In the genomic region with DNA sequence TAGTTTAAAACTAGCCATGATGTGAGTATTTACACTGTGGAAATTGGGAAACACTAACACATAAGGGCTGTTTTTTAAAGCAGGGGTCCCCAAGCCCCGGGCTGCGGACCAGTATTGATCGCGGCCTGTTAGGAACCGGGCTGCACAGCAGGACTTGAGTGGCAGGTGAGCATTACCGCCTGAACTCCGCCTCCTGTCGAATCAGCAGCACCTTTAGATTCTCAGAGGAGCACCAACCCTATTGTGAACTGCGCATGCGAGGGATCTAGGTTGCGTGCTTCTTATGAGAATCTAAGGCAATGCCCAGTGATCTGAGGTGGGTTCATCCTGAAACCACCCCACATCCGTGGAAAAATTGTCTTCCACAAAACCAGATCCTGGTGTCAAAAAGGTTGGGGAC, we compare ENCODE assay signal across 20 cellular contexts.
DNase-seq lines count a peak whose midpoint lies in the region; ATAC-seq and TF ChIP-seq lines count a peak whose summit lies in the region.
"Had no signal": no experiment of that assay in that cellular context is flagged by ENCODE, and none has a peak within 500 bp of the region (broad histone marks: within the 10 kb centered on the region; RNA-seq: fewer than 3 reads in every experiment).

No MANE protein-coding gene starts in this region.

- TF ChIP-seq CTCF in mucosa of descending colon (IDR thresholded peaks at IDR 0.05) (no peak), HFFc6 (IDR thresholded peaks at IDR 0.05) (no peak)

- ATAC-seq in activated naive CD8-positive, alpha-beta T cell treated with anti-CD3 and anti-CD28 coated beads, Interleukin-2, amount 50 U/mL, for 24 hours = no peak
- peak; percentile 60 for ATAC-seq in mucosa of descending colon

- no peaks in the 10 kb centered on the region for H3K27me3 Mint-ChIP-seq in activated naive CD8-positive, alpha-beta T cell
- no peaks in the 10 kb centered on the region for H3K27me3 Mint-ChIP-seq in activated naive CD8-positive, alpha-beta T cell treated with anti-CD3 and anti-CD28 coated beads, Interleukin-2, amount 50 U/mL, for 24 hours
- H3K27me3 Mint-ChIP-seq in activated CD4-positive, alpha-beta memory T cell treated with anti-CD3 and anti-CD28 coated beads, Interleukin-2, amount 10 ng/mL, durations not matched to agents 7 days and 5 days = no peaks in the 10 kb centered on the region
- H3K27me3 Mint-ChIP-seq in HFFc6 (ENCODE audit: insufficient read depth) = no peaks in the 10 kb centered on the region; the same call in none of the 2 replicates
- H3K27me3 Mint-ChIP-seq: activated naive CD8-positive, alpha-beta T cell treated with anti-CD3 and anti-CD28 coated beads for 36 hours; activated T-cell treated with anti-CD3 and anti-CD28 coated beads, Interleukin-2, amount 50 U/mL, for 24 hours; central memory CD8-positive, alpha-beta T cell had no signal

- intact Hi-C loops in mucosa of descending colon (cut with DNase I, micrococcal nuclease) = no loop called here

- H3K4me1 ChIP-seq in mucosa of descending colon (ENCODE audit: low read depth) = peaks cover 7% of the 10 kb centered on the region

- H3K9me3 Mint-ChIP-seq in activated naive CD8-positive, alpha-beta T cell (ENCODE audit: low read depth) = no peaks in the 10 kb centered on the region
- no peaks in the 10 kb centered on the region for H3K9me3 Mint-ChIP-seq in activated naive CD8-positive, alpha-beta T cell treated with anti-CD3 and anti-CD28 coated beads, Interleukin-2, amount 50 U/mL, for 24 hours
- no peaks in the 10 kb centered on the region for H3K9me3 Mint-ChIP-seq in activated CD4-positive, alpha-beta memory T cell treated with anti-CD3 and anti-CD28 coated beads, Interleukin-2, amount 10 ng/mL, durations not matched to agents 7 days and 5 days
- H3K9me3 Mint-ChIP-seq in HFFc6 = peaks cover 26% of the 10 kb centered on the region
- H3K9me3 Mint-ChIP-seq: activated naive CD8-positive, alpha-beta T cell treated with anti-CD3 and anti-CD28 coated beads for 36 hours; activated T-cell treated with anti-CD3 and anti-CD28 coated beads, Interleukin-2, amount 50 U/mL, for 24 hours had no signal

- POLR2A ChIA-PET in activated CD4-positive, alpha-beta memory T cell treated with anti-CD3 and anti-CD28 coated beads, Interleukin-2, amount 10 ng/mL, durations not matched to agents 7 days and 5 days (lab: Charles Lee) = no interaction called here

- H3K4me3 ChIP-seq in mucosa of descending colon = no peak overlapping the region
- H3K4me3 ChIP-seq: dorsolateral prefrontal cortex, HAP-1, skin epidermis had no signal

- CTCF ChIA-PET in activated CD4-positive, alpha-beta memory T cell treated with anti-CD3 and anti-CD28 coated beads, Interleukin-2, amount 10 ng/mL, durations not matched to agents 7 days and 5 days (lab: Charles Lee) = no interaction called here

- H3K4me3 Mint-ChIP-seq in activated naive CD8-positive, alpha-beta T cell = no peak overlapping the region
- H3K4me3 Mint-ChIP-seq in activated naive CD8-positive, alpha-beta T cell treated with anti-CD3 and anti-CD28 coated beads, Interleukin-2, amount 50 U/mL, for 24 hours = no peak overlapping the region
- no peak overlapping the region for H3K4me3 Mint-ChIP-seq in activated CD4-positive, alpha-beta memory T cell treated with anti-CD3 and anti-CD28 coated beads, Interleukin-2, amount 10 ng/mL, durations not matched to agents 7 days and 5 days
- no peak overlapping the region for H3K4me3 Mint-ChIP-seq in HFFc6
- H3K4me3 Mint-ChIP-seq: activated naive CD8-positive, alpha-beta T cell treated with anti-CD3 and anti-CD28 coated beads for 36 hours; activated T-cell treated with anti-CD3 and anti-CD28 coated beads, Interleukin-2, amount 50 U/mL, for 24 hours; central memory CD8-positive, alpha-beta T cell had no signal

- H3K36me3 Mint-ChIP-seq in activated naive CD8-positive, alpha-beta T cell = peaks cover 2% of the 10 kb centered on the region
- no peaks in the 10 kb centered on the region for H3K36me3 Mint-ChIP-seq in activated naive CD8-positive, alpha-beta T cell treated with anti-CD3 and anti-CD28 coated beads, Interleukin-2, amount 50 U/mL, for 24 hours (ENCODE audit: low read depth)
- peaks cover 2% of the 10 kb centered on the region for H3K36me3 Mint-ChIP-seq in activated CD4-positive, alpha-beta memory T cell treated with anti-CD3 and anti-CD28 coated beads, Interleukin-2, amount 10 ng/mL, durations not matched to agents 7 days and 5 days (ENCODE audit: low read depth)
- no peaks in the 10 kb centered on the region for H3K36me3 Mint-ChIP-seq in HFFc6 (ENCODE audit: low read depth)

- no peak for DNase-seq in activated naive CD8-positive, alpha-beta T cell treated with anti-CD3 and anti-CD28 coated beads, Interleukin-2, amount 50 U/mL, for 24 hours
- peak; percentile 23 for DNase-seq in activated naive CD4-positive, alpha-beta T cell treated with anti-CD3 and anti-CD28 coated beads, Interleukin-2, amount 50 U/mL, for 16 hours
- DNase-seq in mucosa of descending colon = peak in 1 of 3 donors; percentile 34
- DNase-seq in NCI-H226 = no peak
- no peak for DNase-seq in activated CD4-positive, alpha-beta memory T cell treated with anti-CD3 and anti-CD28 coated beads, Interleukin-2, amount 10 ng/mL, durations not matched to agents 7 days and 5 days
- no peak for DNase-seq in HFFc6
- DNase-seq: activated naive CD8-positive, alpha-beta T cell treated with anti-CD3 and anti-CD28 coated beads for 36 hours; activated T-cell treated with anti-CD3 and anti-CD28 coated beads, Interleukin-2, amount 50 U/mL, for 24 hours; C1 segment of cervical spinal cord; dorsolateral prefrontal cortex; EL; Karpas-422; NCI-H1694; NCI-H2227 treated with DMSO at 0.1 percent for 48 hours; nucleus accumbens; stimulated activated CD4-positive, alpha-beta T cell treated with anti-CD3 and anti-CD28 coated beads, Interleukin-1b, Interleukin-23, amount 100 ng/mL, for 48 hours had no signal

- H3K9me3 ChIP-seq in mucosa of descending colon = no peaks in the 10 kb centered on the region
- H3K9me3 ChIP-seq: HAP-1 had no signal

- H3K36me3 ChIP-seq in mucosa of descending colon (ENCODE audit: low read depth) = no peaks in the 10 kb centered on the region
- H3K36me3 ChIP-seq: HAP-1 had no signal

- H3K4me1 Mint-ChIP-seq in activated naive CD8-positive, alpha-beta T cell (ENCODE audit: low read depth) = peaks cover 75% of the 10 kb centered on the region
- peaks cover 52% of the 10 kb centered on the region for H3K4me1 Mint-ChIP-seq in activated naive CD8-positive, alpha-beta T cell treated with anti-CD3 and anti-CD28 coated beads, Interleukin-2, amount 50 U/mL, for 24 hours
- peaks cover 25% of the 10 kb centered on the region for H3K4me1 Mint-ChIP-seq in activated CD4-positive, alpha-beta memory T cell treated with anti-CD3 and anti-CD28 coated beads, Interleukin-2, amount 10 ng/mL, durations not matched to agents 7 days and 5 days
- H3K4me1 Mint-ChIP-seq in HFFc6 (ENCODE audit: low read depth) = no peaks in the 10 kb centered on the region
- H3K4me1 Mint-ChIP-seq: central memory CD8-positive, alpha-beta T cell had no signal

- peak overlapping the region; percentile 80 for H3K27ac Mint-ChIP-seq in activated naive CD8-positive, alpha-beta T cell
- no peak overlapping the region for H3K27ac Mint-ChIP-seq in activated naive CD8-positive, alpha-beta T cell treated with anti-CD3 and anti-CD28 coated beads, Interleukin-2, amount 50 U/mL, for 24 hours
- H3K27ac Mint-ChIP-seq in activated CD4-positive, alpha-beta memory T cell treated with anti-CD3 and anti-CD28 coated beads, Interleukin-2, amount 10 ng/mL, durations not matched to agents 7 days and 5 days = no peak overlapping the region
- no peak overlapping the region for H3K27ac Mint-ChIP-seq in HFFc6
